Comparison of ENCODE assay signal across 17 cellular contexts in genomic region chr4:127139788-127140286, GRCh38.
A peak's percentile ranks its signal among the peaks of the same experiment; 100 is the strongest.
DNase-seq lines count a peak whose midpoint lies in the region; ATAC-seq and TF ChIP-seq lines count a peak whose summit lies in the region.
"Had no signal": no experiment of that assay in that cellular context is flagged by ENCODE, and none has a peak within 500 bp of the region (broad histone marks: within the 10 kb centered on the region; RNA-seq: fewer than 3 reads in every experiment).

No MANE protein-coding gene starts in this region.

- WGBS in mesenchymal stem cell: 96% methylated on average over 4 of the region's 6 CpGs
- WGBS in transverse colon (ENCODE audit: low coverage in 1 of 2), 2 donors: 73 to 81% methylated on average over 3 to 6 of the region's 6 CpGs

- DNase-seq in NCI-H748 (lab: John Stamatoyannopoulos, UW; ENCODE audit: unreplicated experiment) (peak; percentile 33), NCI-H748 treated with DMSO at 0.1 percent for 48 hours (lab: John Stamatoyannopoulos, UW) (no peak), SHP77 treated with DMSO at 0.1 percent for 48 hours (lab: John Stamatoyannopoulos, UW) (peak; percentile 40), mesenchymal stem cell (no peak), sciatic nerve (ENCODE audit: low spot score) (no peak), transverse colon (no peak), COR-L47 (lab: John Stamatoyannopoulos, UW) (no peak)
- DNase-seq: 8988T; C1 segment of cervical spinal cord; CD8-positive, alpha-beta T cell; NCI-H1436 treated with DMSO at 0.1 percent for 48 hours; NCI-H226; NCI-H524; PC-9; RPMI8226; SIG-M5; SK-N-SH had no signal

- no peak overlapping the region for H2BK120ac ChIP-seq in mesenchymal stem cell (ENCODE audit: low read depth, low read length)

- H3K27me3 ChIP-seq in mesenchymal stem cell (ENCODE audit: control insufficient read depth in 1 of 2, insufficient read depth in 1 of 2, low read length in 2 of 2) (no peaks in the 10 kb centered on the region), transverse colon (no peaks in the 10 kb centered on the region)

- no peak overlapping the region for H3K9ac ChIP-seq in mesenchymal stem cell (ENCODE audit: low read length)
- H3K9ac ChIP-seq: SK-N-SH had no signal

- H3K14ac ChIP-seq in mesenchymal stem cell (ENCODE audit: low read length in 2 of 2): no peak overlapping the region

- no peak overlapping the region for H4K8ac ChIP-seq in mesenchymal stem cell (ENCODE audit: low read length)

- H2BK15ac ChIP-seq in mesenchymal stem cell (ENCODE audit: low read depth, poor library complexity, severe bottlenecking): no peak overlapping the region

- no peak overlapping the region for H2AK5ac ChIP-seq in mesenchymal stem cell (ENCODE audit: low read length, severe bottlenecking)

- H2BK5ac ChIP-seq in mesenchymal stem cell (ENCODE audit: low read depth, low read length, poor library complexity, severe bottlenecking): no peak overlapping the region

- H3K23ac ChIP-seq in mesenchymal stem cell (ENCODE audit: low read length in 2 of 2): no peak overlapping the region

- in situ Hi-C loops in transverse colon (cut with MboI; ENCODE audit: low pct_ligation_motif_present in 1 of 4, low pct_unique_long_range_greater_than_20kb in 1 of 4, low sequenced_read_pairs in 3 of 4): no loop called here

- H3K4ac ChIP-seq in mesenchymal stem cell (ENCODE audit: low read depth in 1 of 2, low read length in 2 of 2): no peak overlapping the region

- H3K27ac ChIP-seq in mesenchymal stem cell (ENCODE audit: low read length, poor library complexity, severe bottlenecking) (no peak overlapping the region), transverse colon (no peak overlapping the region)
- H3K27ac ChIP-seq: PC-9 had no signal

- H3K4me3 ChIP-seq in mesenchymal stem cell (ENCODE audit: insufficient read depth in 1 of 2, low read depth in 1 of 2, low read length in 2 of 2): no peak overlapping the region
- no peak overlapping the region for H3K4me3 ChIP-seq in transverse colon
- H3K4me3 ChIP-seq: PC-9 had no signal

- no peaks in the 10 kb centered on the region for H3K9me3 ChIP-seq in mesenchymal stem cell (ENCODE audit: control insufficient read depth, low read length)
- H3K9me3 ChIP-seq in transverse colon: no peaks in the 10 kb centered on the region
- H3K9me3 ChIP-seq: SK-N-SH had no signal

- peak overlapping the region in 1 of 2 experiments; percentile 6 for H3K18ac ChIP-seq in mesenchymal stem cell (ENCODE audit: low read depth in 1 of 2, low read length in 2 of 2)

- H3K4me2 ChIP-seq in mesenchymal stem cell (ENCODE audit: low read length, poor library complexity, severe bottlenecking): no peak overlapping the region
- H3K4me2 ChIP-seq: PC-9, SK-N-SH had no signal

- TF ChIP-seq POLR2A in transverse colon (IDR thresholded peaks at IDR 0.05): no peak

- intact Hi-C loops in sciatic nerve (cut with DNase I) (no loop called here), transverse colon (cut with DNase I; ENCODE audit: low total_unique reads) (no loop called here)

- H2AFZ ChIP-seq in mesenchymal stem cell (ENCODE audit: low read depth, low read length): no peak overlapping the region
- H2AFZ ChIP-seq: PC-9 had no signal

- peak overlapping the region; percentile 38 to 83 for H2BK12ac ChIP-seq in mesenchymal stem cell (ENCODE audit: low read length in 2 of 2)

- TF ChIP-seq EP300 in transverse colon (IDR thresholded peaks at IDR 0.05; ENCODE audit: low read depth): no peak

- H3K4me1 ChIP-seq in mesenchymal stem cell (ENCODE audit: control insufficient read depth, insufficient read depth, low read depth, low read length) (peaks cover 3% of the 10 kb centered on the region), transverse colon (no peaks in the 10 kb centered on the region)

- no peak for ATAC-seq in sciatic nerve
- ATAC-seq: CD8-positive, alpha-beta T cell had no signal

- no peak for TF ChIP-seq CTCF in transverse colon (IDR thresholded peaks at IDR 0.05)

- H3K36me3 ChIP-seq in mesenchymal stem cell (ENCODE audit: control insufficient read depth in 1 of 2, insufficient read depth in 2 of 2, low read depth in 1 of 2, low read length in 2 of 2) (no peaks in the 10 kb centered on the region), transverse colon (no peaks in the 10 kb centered on the region)

- H4K91ac ChIP-seq in mesenchymal stem cell (ENCODE audit: low read length): no peak overlapping the region

- H3K79me1 ChIP-seq in mesenchymal stem cell (replicated peaks; ENCODE audit: low read length, poor library complexity, severe bottlenecking): no peaks in the 10 kb centered on the region

Comparison
In these comparisons a context has a peak if more than half of its experiments do, and no peak if none do; other contexts are left out.
1. DNase-seq: peak in NCI-H748 (single experiment) and SHP77 treated with DMSO at 0.1 percent for 48 hours (single experiment); none in NCI-H748 treated with DMSO at 0.1 percent for 48 hours (single experiment), mesenchymal stem cell (single experiment), sciatic nerve (single experiment), transverse colon (single experiment) and COR-L47 (single experiment).